Comparison of ENCODE assay signal across 8 cellular contexts in the genomic region with DNA sequence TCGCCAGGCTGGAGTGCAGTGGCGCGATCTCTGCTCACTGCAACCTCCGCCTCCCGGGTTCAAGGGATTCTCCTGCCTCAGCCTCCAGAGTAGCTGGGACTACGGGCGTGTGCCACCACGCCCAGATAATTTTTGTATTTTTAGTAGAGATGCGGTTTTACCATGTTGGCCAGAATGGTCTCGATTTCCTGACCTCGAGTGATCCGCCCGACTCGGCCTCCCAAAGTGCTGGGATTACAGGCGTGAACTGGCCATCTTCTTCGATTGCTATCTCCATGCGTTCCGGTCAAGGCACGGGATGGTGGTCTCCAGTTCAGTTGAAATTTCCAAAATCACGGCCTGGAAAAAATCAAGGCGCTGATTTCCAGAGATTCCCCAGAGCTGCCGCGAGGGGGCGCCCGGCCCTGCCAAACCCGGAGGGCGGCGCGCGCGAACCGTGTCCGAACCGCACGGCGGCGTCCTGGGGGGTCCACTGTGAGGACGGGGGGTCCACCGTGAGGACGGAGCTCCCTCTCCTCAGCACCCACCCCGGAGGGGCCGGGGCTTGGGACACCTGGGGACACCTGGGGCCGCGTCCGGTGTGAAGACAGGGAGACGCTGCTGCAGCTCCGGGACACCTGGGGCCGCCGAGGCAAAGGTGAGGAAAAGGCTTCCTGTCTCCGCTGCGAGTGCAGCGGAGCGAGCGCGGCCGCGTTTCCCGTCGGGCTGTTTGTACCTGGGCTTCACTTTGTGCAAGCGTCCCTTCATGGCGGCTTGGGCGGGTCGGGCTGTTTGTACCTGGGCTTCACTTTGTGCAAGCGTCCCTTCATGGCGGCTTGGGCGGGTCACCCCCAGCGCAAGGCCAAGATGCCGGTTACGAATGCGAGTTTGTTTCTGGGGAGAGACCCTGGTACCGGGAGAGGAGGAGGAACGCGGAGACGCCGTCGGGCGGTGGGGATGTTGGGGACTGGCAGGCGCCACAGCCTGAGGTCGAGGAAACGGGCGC.
DNase-seq lines count a peak whose midpoint lies in the region; ATAC-seq and TF ChIP-seq lines count a peak whose summit lies in the region.
"Not testable (repeated sequence)": the region's sequence is repeated elsewhere in the genome, so short reads cannot be mapped to it uniquely, and the experiment has no call there.

No MANE protein-coding gene starts in this region.

- H3K36me3 ChIP-seq in DOHH2 (ENCODE audit: control insufficient read depth, low read length); kidney epithelial cell (ENCODE audit: control insufficient read depth, insufficient read depth, low read length); psoas muscle (ENCODE audit: insufficient read depth in 1 of 2, low read depth in 1 of 2): not testable (repeated sequence)

- H3K9me3 Mint-ChIP-seq in activated B cell treated with CpG ODN at 0.5 μM for 24 hours; activated naive CD8-positive, alpha-beta T cell (ENCODE audit: low read depth); type B pancreatic cell: not testable (repeated sequence)

- ATAC-seq in activated B cell treated with CpG ODN at 0.5 μM for 24 hours (ENCODE audit: low read depth) = peak; percentile 21
- ATAC-seq in psoas muscle = peak in 1 of 4 donors; percentile 49

- H3K4me3 ChIP-seq in DOHH2 (ENCODE audit: low read length) = peak overlapping the region; percentile 12; the same call in 1 of the 2 replicates
- peak overlapping the region; percentile 58 for H3K4me3 ChIP-seq in epithelial cell of esophagus (ENCODE audit: low read length)
- peak overlapping the region; percentile 48 for H3K4me3 ChIP-seq in kidney epithelial cell (ENCODE audit: low read depth, low read length)
- peak overlapping the region; percentile 43 for H3K4me3 ChIP-seq in psoas muscle

- H3F3A ChIP-seq in DOHH2 (ENCODE audit: control insufficient read depth, insufficient read depth) = not testable (repeated sequence)

- H3K27me3 Mint-ChIP-seq in activated B cell treated with CpG ODN at 0.5 μM for 24 hours; activated naive CD8-positive, alpha-beta T cell; type B pancreatic cell: not testable (repeated sequence)

- H3K27ac ChIP-seq in DOHH2 (ENCODE audit: low read depth, low read length); psoas muscle: not testable (repeated sequence)

- not testable (repeated sequence) for H3K36me3 Mint-ChIP-seq in activated B cell treated with CpG ODN at 0.5 μM for 24 hours (ENCODE audit: low read depth); activated naive CD8-positive, alpha-beta T cell; type B pancreatic cell

- H3K4me3 Mint-ChIP-seq in activated B cell treated with CpG ODN at 0.5 μM for 24 hours (peak overlapping the region; percentile 72), type B pancreatic cell (peak overlapping the region; percentile 88)
- peak overlapping the region; percentile 77 for H3K4me3 Mint-ChIP-seq in activated naive CD8-positive, alpha-beta T cell

- intact Hi-C loops in activated B cell treated with CpG ODN at 0.5 μM for 24 hours (cut with micrococcal nuclease); psoas muscle (cut with DNase I): not testable (repeated sequence)

- H3K4me1 Mint-ChIP-seq in activated B cell treated with CpG ODN at 0.5 μM for 24 hours; activated naive CD8-positive, alpha-beta T cell (ENCODE audit: low read depth); type B pancreatic cell (ENCODE audit: unreplicated experiment): not testable (repeated sequence)

- TF ChIP-seq CTCF in DOHH2 (IDR thresholded peaks at IDR 0.05; ENCODE audit: low read depth, low read length, poor library complexity, severe bottlenecking) (peak; percentile 57), epithelial cell of esophagus (IDR thresholded peaks at IDR 0.05; ENCODE audit: insufficient read depth, low read depth, low read length, missing control alignments) (peak; percentile 30), type B pancreatic cell (conservative IDR thresholded peaks at IDR 0.05) (peak; percentile 74)
- TF ChIP-seq CTCF in activated B cell treated with CpG ODN at 0.5 μM for 24 hours (IDR thresholded peaks at IDR 0.05); kidney epithelial cell (IDR thresholded peaks at IDR 0.05; ENCODE audit: insufficient read depth, low read length, poor library complexity, severe bottlenecking); psoas muscle (IDR thresholded peaks at IDR 0.05): not testable (repeated sequence)

- H3K27me3 ChIP-seq in DOHH2 (ENCODE audit: control insufficient read depth, low read length); kidney epithelial cell (ENCODE audit: control insufficient read depth, insufficient read depth, low read length): not testable (repeated sequence)
- H3K27me3 ChIP-seq in psoas muscle (ENCODE audit: insufficient read depth in 3 of 3, low read length in 2 of 3) = peaks cover 0 to 24% (median 4%) of the 10 kb centered on the region in 3 donors

- H4K20me1 ChIP-seq in DOHH2 (ENCODE audit: control insufficient read depth, insufficient read depth, low read depth, low read length) = not testable (repeated sequence)

- 14 to 25% (median 14%) methylated on average over 74 to 78 of the region's 81 CpGs for WGBS in psoas muscle, 3 donors

- H3K4me2 ChIP-seq in DOHH2 (ENCODE audit: low read length) = peak overlapping the region; percentile 24; the same call in 1 of the 2 replicates

- CTCF ChIA-PET in activated B cell treated with CpG ODN at 0.5 μM for 24 hours (lab: Charles Lee) = not testable (repeated sequence)

- H3K9me3 ChIP-seq in DOHH2 (ENCODE audit: control insufficient read depth, insufficient read depth, low read length); psoas muscle: not testable (repeated sequence)

- H3K4me1 ChIP-seq in DOHH2 (ENCODE audit: control insufficient read depth, low read length); psoas muscle: not testable (repeated sequence)

- not testable (repeated sequence) for H3K9me2 ChIP-seq in DOHH2 (replicated peaks; ENCODE audit: control insufficient read depth, low read length)

- H3K79me2 ChIP-seq in DOHH2 (ENCODE audit: control insufficient read depth, low read length) = not testable (repeated sequence)

- POLR2A ChIA-PET in activated B cell treated with CpG ODN at 0.5 μM for 24 hours (lab: Charles Lee) = not testable (repeated sequence)

- H3K27ac Mint-ChIP-seq in activated B cell treated with CpG ODN at 0.5 μM for 24 hours; activated naive CD8-positive, alpha-beta T cell: not testable (repeated sequence)
- H3K27ac Mint-ChIP-seq in type B pancreatic cell = peak overlapping the region; percentile 62

- DNase-seq in NCI-H128 (lab: John Stamatoyannopoulos, UW; ENCODE audit: unreplicated experiment) (peak; percentile 13), activated B cell treated with CpG ODN at 0.5 μM for 24 hours (peak; percentile 30), epithelial cell of esophagus (ENCODE audit: low read depth) (peak; percentile 57)
- DNase-seq in kidney epithelial cell (ENCODE audit: low read depth); psoas muscle; type B pancreatic cell (ENCODE audit: extremely low spot score, unreplicated experiment): not testable (repeated sequence)
